25 cellular contexts compared by ENCODE assay signal in genomic region chr20:45367126-45367525, GRCh38. TPM values are rescaled to one million over a fixed set of nuclear protein-coding genes. Genes with fewer than 3 reads are reported as not detected.
DNase-seq lines count a peak whose midpoint lies in the region; ATAC-seq and TF ChIP-seq lines count a peak whose summit lies in the region.
"Had no signal": no experiment of that assay in that cellular context is flagged by ENCODE, and none has a peak within 500 bp of the region (broad histone marks: within the 10 kb centered on the region; RNA-seq: fewer than 3 reads in every experiment).

No MANE protein-coding gene starts in this region.

- no peak overlapping the region; the same call in 1 of the 2 replicates for H3K9ac ChIP-seq in OCI-LY3 (ENCODE audit: low read length)

- H3K27me3 Mint-ChIP-seq in immature natural killer cell (ENCODE audit: low read depth in 3 of 3): peaks cover 5 to 15% (median 10%) of the 10 kb centered on the region in 3 donors
- H3K27me3 Mint-ChIP-seq: activated CD4-positive, alpha-beta memory T cell treated with anti-CD3 and anti-CD28 coated beads for 36 hours had no signal

- peaks cover 63% of the 10 kb centered on the region for H3K4me1 ChIP-seq in OCI-LY3 (ENCODE audit: low read length)

- peaks cover 65 to 75% of the 10 kb centered on the region in 2 donors for H3K4me1 Mint-ChIP-seq in immature natural killer cell

- peak overlapping the region; percentile 70 for H3K4me2 ChIP-seq in OCI-LY3 (ENCODE audit: low read length)

- H3K9me3 ChIP-seq in OCI-LY3 (ENCODE audit: insufficient read depth, low read length): no peaks in the 10 kb centered on the region
- H3K9me3 ChIP-seq: Caco-2, right lobe of liver, stomach, transverse colon had no signal

- H3K79me2 ChIP-seq in OCI-LY3 (ENCODE audit: low read length): peaks cover 45% of the 10 kb centered on the region

- H3K27me3 ChIP-seq in OCI-LY3 (ENCODE audit: low read depth, low read length): peaks cover 35% of the 10 kb centered on the region
- no peaks in the 10 kb centered on the region for H3K27me3 ChIP-seq in brain microvascular endothelial cell (replicated peaks)
- H3K27me3 ChIP-seq: right lobe of liver, stomach, transverse colon had no signal

- ATAC-seq in HG02840 (IDR thresholded peaks at IDR 0.05; ENCODE audit: low FRiP score, unreplicated experiment) (no peak), GM18858 (IDR thresholded peaks at IDR 0.05; ENCODE audit: unreplicated experiment) (no peak)
- ATAC-seq: right lobe of liver, Right ventricle myocardium inferior had no signal

- peak; percentile 4 for DNase-seq in activated CD8-positive, alpha-beta memory T cell treated with anti-CD3 and anti-CD28 coated beads for 24 hours
- DNase-seq in activated CD8-positive, alpha-beta memory T cell treated with anti-CD3 and anti-CD28 coated beads, Interleukin-2, amount 50 U/mL, for 48 hours: no peak
- DNase-seq in immature natural killer cell (no peak), substantia nigra (lab: John Stamatoyannopoulos, UW) (no peak), brain microvascular endothelial cell (no peak)
- DNase-seq: activated CD4-positive, alpha-beta memory T cell treated with anti-CD3 and anti-CD28 coated beads for 36 hours; activated CD4-positive, CD25-positive, alpha-beta regulatory T cell; activated naive CD4-positive, alpha-beta T cell treated with Interleukin-2 at 50 U/mL for 16 hours; aorta; Caco-2; DMS79 treated with DMSO at 0.1 percent for 48 hours; H7; islet precursor cell; NCI-H1417; NCI-H2081 treated with DMSO at 0.1 percent for 48 hours; NCI-H345; NCI-H774; stomach; transverse colon had no signal

- no peak overlapping the region for H2AFZ ChIP-seq in OCI-LY3 (ENCODE audit: low read depth, low read length)

- H3K4me3 Mint-ChIP-seq in immature natural killer cell: no peak overlapping the region
- H3K4me3 Mint-ChIP-seq: activated CD4-positive, alpha-beta memory T cell treated with anti-CD3 and anti-CD28 coated beads for 36 hours had no signal

- TF ChIP-seq CTCF in OCI-LY3 (IDR thresholded peaks at IDR 0.05; ENCODE audit: low read depth, low read length) (no peak), brain microvascular endothelial cell (IDR thresholded peaks at IDR 0.05; ENCODE audit: low read depth, low read length, missing control alignments) (no peak)

- H3K36me3 Mint-ChIP-seq in immature natural killer cell: peaks cover 4 to 27% (median 7%) of the 10 kb centered on the region in 3 donors

- peak overlapping the region; percentile 91 for H3K27ac ChIP-seq in OCI-LY3 (ENCODE audit: low read length)
- peak overlapping the region; percentile 1 for H3K27ac ChIP-seq in substantia nigra (ENCODE audit: low read depth, low read length, poor library complexity, severe bottlenecking)
- no peak overlapping the region for H3K27ac ChIP-seq in brain microvascular endothelial cell
- H3K27ac ChIP-seq: HL-60, right lobe of liver, stomach had no signal

- H3K4me3 ChIP-seq in OCI-LY3 (ENCODE audit: low read length): no peak overlapping the region; the same call in 1 of the 2 replicates
- H3K4me3 ChIP-seq in brain microvascular endothelial cell (ENCODE audit: low read depth, low read length): no peak overlapping the region
- H3K4me3 ChIP-seq: right lobe of liver, stomach, transverse colon had no signal

- peak overlapping the region; percentile 40 to 90 (median 80) for H3K27ac Mint-ChIP-seq in immature natural killer cell

- H3K9me3 Mint-ChIP-seq in immature natural killer cell: no peaks in the 10 kb centered on the region
- H3K9me3 Mint-ChIP-seq: activated CD4-positive, alpha-beta memory T cell treated with anti-CD3 and anti-CD28 coated beads for 36 hours had no signal

- peaks cover 54% of the 10 kb centered on the region for H4K20me1 ChIP-seq in OCI-LY3 (ENCODE audit: insufficient read depth, low read length)

- H3K36me3 ChIP-seq in OCI-LY3 (replicated peaks; ENCODE audit: low read depth, low read length) (peaks cover 50% of the 10 kb centered on the region), brain microvascular endothelial cell (replicated peaks) (peaks cover 30% of the 10 kb centered on the region)

- in situ Hi-C loops in brain microvascular endothelial cell (cut with HindIII; ENCODE audit: low pct_ligation_motif_present, low sequenced_read_pairs): no loop called here

RNA-seq across cellular contexts. Expression of gene SYS1, which starts 4.2 kb away (rescaled TPM):
- polyA plus RNA-seq in immature natural killer cell: 10 to 100 TPM; 32.6 to 52.4 (median 47.1) TPM

RNA-seq across cellular contexts. Expression of gene TP53TG5, which starts 11.0 kb away (rescaled TPM):
- under 1 TPM in 2 of 3 donors, not detected in 1; 0.09 to 0.22 TPM for polyA plus RNA-seq in immature natural killer cell
- polyA plus RNA-seq: aorta had no signal

RNA-seq across cellular contexts. Expression of gene SDC4, which starts 18.9 kb away (rescaled TPM):
- polyA plus RNA-seq in immature natural killer cell: under 1 TPM in 2 of 3 donors, not detected in 1; 0.56 to 0.69 TPM

RNA-seq across cellular contexts. Expression of gene DBNDD2, which starts 41.0 kb away (rescaled TPM):
- 10 to 100 TPM; 11.0 to 24.5 (median 18.0) TPM for polyA plus RNA-seq in immature natural killer cell

RNA-seq across cellular contexts. Expression of gene PIGT, which starts 48.8 kb away (rescaled TPM):
- polyA plus RNA-seq in immature natural killer cell: 100 to 1,000 TPM; 105 to 190 (median 164) TPM
